Comparison of ENCODE assay signal across 24 cellular contexts in genomic region chr11:12460441-12460840, GRCh38.
DNase-seq lines count a peak whose midpoint lies in the region; ATAC-seq lines count a peak whose summit lies in the region.
"Had no signal": no experiment of that assay in that cellular context is flagged by ENCODE, and none has a peak within 500 bp of the region (broad histone marks: within the 10 kb centered on the region; RNA-seq: fewer than 3 reads in every experiment).

No MANE protein-coding gene starts in this region.

- H3K9ac ChIP-seq in stomach smooth muscle (ENCODE audit: low read length in 2 of 2) = no peak overlapping the region

- H3K36me3 ChIP-seq in stomach smooth muscle (ENCODE audit: control insufficient read depth in 2 of 2, insufficient read depth in 2 of 2, low read length in 2 of 2) = no peaks in the 10 kb centered on the region
- H3K36me3 ChIP-seq: thyroid gland had no signal

- POLR2A ChIA-PET in activated CD4-positive, alpha-beta T cell treated with anti-CD3 and anti-CD28 coated beads, Interleukin-2, amount 10 ng/mL, durations not matched to agents 7 days and 5 days (lab: Charles Lee) = no interaction called here

- no peak for ATAC-seq in stimulated activated effector memory CD8-positive, alpha-beta T cell treated with anti-CD3 and anti-CD28 coated beads, Interleukin-12 subunit alpha, Interleukin-12 subunit beta, amount 100 ng/mL, for 72 hours
- ATAC-seq: activated T-cell treated with anti-CD3 and anti-CD28 coated beads, Interleukin-2, amount 50 U/mL, for 72 hours; body of pancreas had no signal

- peaks cover 0 to 5% of the 10 kb centered on the region in 2 donors for H3K9me3 ChIP-seq in stomach smooth muscle (ENCODE audit: control insufficient read depth in 2 of 2, low read length in 2 of 2)
- H3K9me3 ChIP-seq: body of pancreas, thyroid gland had no signal

- peaks cover 59% of the 10 kb centered on the region for H3K4me1 ChIP-seq in stomach smooth muscle (ENCODE audit: control insufficient read depth, insufficient read depth, low read length)

- H3K27ac ChIP-seq in stomach smooth muscle (ENCODE audit: low read length) = peak overlapping the region; percentile 65
- H3K27ac ChIP-seq: 22Rv1, body of pancreas, RWPE1, thyroid gland had no signal

- H3K36me3 Mint-ChIP-seq in activated CD4-positive, alpha-beta T cell treated with anti-CD3 and anti-CD28 coated beads, Interleukin-2, amount 10 ng/mL, durations not matched to agents 7 days and 5 days (ENCODE audit: low read depth) = no peaks in the 10 kb centered on the region
- no peaks in the 10 kb centered on the region for H3K36me3 Mint-ChIP-seq in stimulated activated effector memory CD8-positive, alpha-beta T cell treated with anti-CD3 and anti-CD28 coated beads, Interleukin-12 subunit alpha, Interleukin-12 subunit beta, amount 100 ng/mL, for 72 hours
- H3K36me3 Mint-ChIP-seq: activated naive CD4-positive, alpha-beta T cell treated with anti-CD3 and anti-CD28 coated beads, Interleukin-2, amount 50 U/mL, for 24 hours had no signal

- H3K9me3 Mint-ChIP-seq in activated CD4-positive, alpha-beta T cell treated with anti-CD3 and anti-CD28 coated beads, Interleukin-2, amount 10 ng/mL, durations not matched to agents 7 days and 5 days = no peaks in the 10 kb centered on the region
- H3K9me3 Mint-ChIP-seq in stimulated activated effector memory CD8-positive, alpha-beta T cell treated with anti-CD3 and anti-CD28 coated beads, Interleukin-12 subunit alpha, Interleukin-12 subunit beta, amount 100 ng/mL, for 72 hours = peaks cover 4% of the 10 kb centered on the region
- H3K9me3 Mint-ChIP-seq: activated naive CD4-positive, alpha-beta T cell treated with anti-CD3 and anti-CD28 coated beads, Interleukin-2, amount 50 U/mL, for 24 hours had no signal

- H3K4me3 ChIP-seq in stomach smooth muscle (ENCODE audit: low read length in 2 of 2) = no peak overlapping the region
- H3K4me3 ChIP-seq: body of pancreas, thyroid gland had no signal

- peaks cover 12% of the 10 kb centered on the region for H3K27me3 Mint-ChIP-seq in activated CD4-positive, alpha-beta T cell treated with anti-CD3 and anti-CD28 coated beads, Interleukin-2, amount 10 ng/mL, durations not matched to agents 7 days and 5 days

- H3K27me3 ChIP-seq in stomach smooth muscle (ENCODE audit: control insufficient read depth in 1 of 2, insufficient read depth in 2 of 2, low read length in 2 of 2) = no peaks in the 10 kb centered on the region
- H3K27me3 ChIP-seq: body of pancreas, thyroid gland had no signal

- no peak overlapping the region for H3K27ac Mint-ChIP-seq in activated CD4-positive, alpha-beta T cell treated with anti-CD3 and anti-CD28 coated beads, Interleukin-2, amount 10 ng/mL, durations not matched to agents 7 days and 5 days
- no peak overlapping the region for H3K27ac Mint-ChIP-seq in stimulated activated effector memory CD8-positive, alpha-beta T cell treated with anti-CD3 and anti-CD28 coated beads, Interleukin-12 subunit alpha, Interleukin-12 subunit beta, amount 100 ng/mL, for 72 hours
- H3K27ac Mint-ChIP-seq: activated naive CD4-positive, alpha-beta T cell treated with anti-CD3 and anti-CD28 coated beads, Interleukin-2, amount 50 U/mL, for 24 hours; activated T-cell treated with anti-CD3 and anti-CD28 coated beads, Interleukin-2, amount 50 U/mL, for 72 hours; H9; mesothelial cell of epicardium had no signal

- DNase-seq in NCI-H1417 (lab: John Stamatoyannopoulos, UW) (peak in 2 of 3 experiments; percentile 36 to 69), NCI-H1417 treated with DMSO at 0.1 percent for 48 hours (lab: John Stamatoyannopoulos, UW) (no peak), astrocyte of the hippocampus (ENCODE audit: low read depth, low spot score) (peak; percentile 32), left kidney (ENCODE audit: low read depth, low spot score) (peak; percentile 52), NCI-H2227 treated with DMSO at 0.1 percent for 48 hours (lab: John Stamatoyannopoulos, UW) (no peak)
- no peak for DNase-seq in activated CD4-positive, alpha-beta T cell treated with anti-CD3 and anti-CD28 coated beads, Interleukin-2, amount 10 ng/mL, durations not matched to agents 7 days and 5 days
- no peak for DNase-seq in stimulated activated effector memory CD8-positive, alpha-beta T cell treated with anti-CD3 and anti-CD28 coated beads, Interleukin-12 subunit alpha, Interleukin-12 subunit beta, amount 100 ng/mL, for 72 hours (ENCODE audit: low spot score in 2 of 2)
- DNase-seq: activated CD4-positive, CD25-positive, alpha-beta regulatory T cell; activated CD8-positive, alpha-beta memory T cell treated with anti-CD3 and anti-CD28 coated beads for 24 hours; activated T-cell treated with anti-CD3 and anti-CD28 coated beads, Interleukin-2, amount 50 U/mL, for 72 hours; body of pancreas; Calu3; cortex of kidney; H9; Karpas-422; NCI-H1048; NCI-H226; T-helper 9 cell; thyroid gland had no signal

- no peaks in the 10 kb centered on the region for H3K4me1 Mint-ChIP-seq in activated CD4-positive, alpha-beta T cell treated with anti-CD3 and anti-CD28 coated beads, Interleukin-2, amount 10 ng/mL, durations not matched to agents 7 days and 5 days
- no peaks in the 10 kb centered on the region for H3K4me1 Mint-ChIP-seq in stimulated activated effector memory CD8-positive, alpha-beta T cell treated with anti-CD3 and anti-CD28 coated beads, Interleukin-12 subunit alpha, Interleukin-12 subunit beta, amount 100 ng/mL, for 72 hours
- H3K4me1 Mint-ChIP-seq: activated naive CD4-positive, alpha-beta T cell treated with anti-CD3 and anti-CD28 coated beads, Interleukin-2, amount 50 U/mL, for 24 hours had no signal

- CTCF ChIA-PET in activated CD4-positive, alpha-beta T cell treated with anti-CD3 and anti-CD28 coated beads, Interleukin-2, amount 10 ng/mL, durations not matched to agents 7 days and 5 days (lab: Charles Lee) = interaction anchor here (1.0 kb wide), 1 partner anchor 12 kb away, joined by 3 read pairs; no protein-coding TSS in a partner anchor

- no peak overlapping the region for H3K4me3 Mint-ChIP-seq in activated CD4-positive, alpha-beta T cell treated with anti-CD3 and anti-CD28 coated beads, Interleukin-2, amount 10 ng/mL, durations not matched to agents 7 days and 5 days
- H3K4me3 Mint-ChIP-seq in stimulated activated effector memory CD8-positive, alpha-beta T cell treated with anti-CD3 and anti-CD28 coated beads, Interleukin-12 subunit alpha, Interleukin-12 subunit beta, amount 100 ng/mL, for 72 hours = no peak overlapping the region
- H3K4me3 Mint-ChIP-seq: activated naive CD4-positive, alpha-beta T cell treated with anti-CD3 and anti-CD28 coated beads, Interleukin-2, amount 50 U/mL, for 24 hours; activated T-cell treated with anti-CD3 and anti-CD28 coated beads, Interleukin-2, amount 50 U/mL, for 72 hours; H9; mesothelial cell of epicardium had no signal

Comparison
In these comparisons a context has a peak if more than half of its experiments do, and no peak if none do; other contexts are left out.
1. DNase-seq: peak in NCI-H1417 (2 of 3), astrocyte of the hippocampus (single experiment) and left kidney (single experiment); none in NCI-H1417 treated with DMSO at 0.1 percent for 48 hours (single experiment), activated CD4-positive, alpha-beta T cell treated with anti-CD3 and anti-CD28 coated beads, Interleukin-2, amount 10 ng/mL, durations not matched to agents 7 days and 5 days (single experiment), NCI-H2227 treated with DMSO at 0.1 percent for 48 hours (single experiment) and stimulated activated effector memory CD8-positive, alpha-beta T cell treated with anti-CD3 and anti-CD28 coated beads, Interleukin-12 subunit alpha, Interleukin-12 subunit beta, amount 100 ng/mL, for 72 hours (0 of 2).